Comparison of ENCODE assay signal across 8 cellular contexts in the genomic region with DNA sequence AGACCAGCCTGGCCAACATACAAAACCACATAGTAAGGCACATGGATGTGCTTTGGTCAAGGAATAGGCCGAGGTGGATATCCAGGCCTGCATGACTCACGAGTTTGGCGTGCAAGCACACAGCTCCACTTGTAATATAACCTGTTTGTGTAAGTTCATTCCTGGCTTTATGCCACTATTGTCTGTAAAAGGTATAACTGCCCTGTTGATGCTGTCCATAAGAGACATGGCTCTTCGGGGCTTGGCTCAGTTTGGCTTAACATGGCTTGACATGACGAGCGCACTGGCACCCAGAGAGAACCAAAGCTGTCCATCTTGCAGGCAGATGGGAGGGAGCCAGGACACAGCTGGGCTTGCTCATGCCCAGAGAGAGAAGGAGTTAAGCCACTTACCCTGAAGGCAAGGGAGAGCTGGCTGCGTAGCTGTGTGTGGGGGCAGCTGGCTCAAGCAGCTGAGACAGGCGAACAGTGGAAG.
DNase-seq lines count a peak whose midpoint lies in the region; ATAC-seq, FAIRE-seq and TF ChIP-seq lines count a peak whose summit lies in the region.
"Not testable (repeated sequence)": the region's sequence is repeated elsewhere in the genome, so short reads cannot be mapped to it uniquely, and the experiment has no call there.

No MANE protein-coding gene starts in this region.

- intact Hi-C loops in left lung (cut with DNase I), result not testable (repeated sequence)

- peak overlapping the region in 1 of 5 experiments; percentile 45 for H3K4me3 Mint-ChIP-seq in brain

- not testable (repeated sequence) for H3K27ac ChIP-seq in left lung

- TF ChIP-seq CTCF in brain (conservative IDR thresholded peaks at IDR 0.05); left lung (IDR thresholded peaks at IDR 0.05): not testable (repeated sequence)

- H3K27me3 Mint-ChIP-seq in brain, result not testable (repeated sequence)

- peak overlapping the region; percentile 57 to 91 (median 71) for H3K27ac Mint-ChIP-seq in brain

- ATAC-seq in left lung, result peak; percentile 76

- not testable (repeated sequence) for H3K27me3 ChIP-seq in left lung

- FAIRE-seq in RCC 7860 (lab: Jason Lieb, UNC), result peak; percentile 59

- H3K4me3 ChIP-seq in left lung, result not testable (repeated sequence)

- DNase-seq in A172 (ENCODE audit: low spot score) (peak; percentile 35), EH (ENCODE audit: low read depth) (peak; percentile 78), M059J (ENCODE audit: low read depth) (peak; percentile 83), RCC 7860 (ENCODE audit: low spot score) (peak; percentile 45), fibroblast of peridontal ligament (ENCODE audit: extremely low read depth) (peak; percentile 18), left lung (peak in 1 of 2 donors; percentile 50), pulmonary artery endothelial cell (ENCODE audit: low read depth, low spot score) (peak; percentile 41)

- not testable (repeated sequence) for H3K36me3 Mint-ChIP-seq in brain

- H3K4me1 ChIP-seq in left lung, result not testable (repeated sequence)

- not testable (repeated sequence) for H3K36me3 ChIP-seq in left lung

- peaks cover 0 to 15% (median 11%) of the 10 kb centered on the region in 5 experiments for H3K9me3 Mint-ChIP-seq in brain

- not testable (repeated sequence) for H3K9me3 ChIP-seq in left lung

- peaks cover 16% of the 10 kb centered on the region for H3K4me1 Mint-ChIP-seq in brain
